In the genomic region with DNA sequence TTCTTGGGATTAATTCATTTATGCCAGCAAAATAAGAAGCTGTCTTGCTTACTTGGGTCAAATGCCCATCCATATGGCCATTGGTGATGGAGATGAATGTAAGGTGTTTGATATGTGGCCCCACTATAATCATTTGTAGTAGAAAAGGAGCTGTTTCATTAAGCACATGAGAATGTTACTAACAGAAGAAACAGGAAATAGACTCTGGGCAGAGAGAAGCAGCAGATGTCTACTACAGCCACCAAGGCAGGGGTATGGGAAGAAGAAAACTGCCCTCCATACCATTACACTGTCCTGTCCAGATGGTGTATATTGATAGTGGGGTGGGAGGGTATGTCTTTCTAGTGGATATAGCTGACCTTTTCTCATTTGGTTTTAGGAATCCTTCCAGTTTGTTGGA, we compare ENCODE assay signal across 19 cellular contexts.
A peak's percentile ranks its signal among the peaks of the same experiment; 100 is the strongest.
DNase-seq lines count a peak whose midpoint lies in the region; ATAC-seq and TF ChIP-seq lines count a peak whose summit lies in the region.
"Had no signal": no experiment of that assay in that cellular context is flagged by ENCODE, and none has a peak within 500 bp of the region (broad histone marks: within the 10 kb centered on the region; RNA-seq: fewer than 3 reads in every experiment).

No MANE protein-coding gene starts in this region.

- no peaks in the 10 kb centered on the region for H3K9me2 ChIP-seq in neural cell (ENCODE audit: insufficient read depth, low read length)

- H3K36me3 ChIP-seq in DND-41 (ENCODE audit: insufficient read depth, low read length), result no peaks in the 10 kb centered on the region
- no peaks in the 10 kb centered on the region for H3K36me3 ChIP-seq in neural cell (ENCODE audit: insufficient read depth, low read length)

- H3K4me3 ChIP-seq in DND-41 (ENCODE audit: low read depth in 1 of 2, low read length in 2 of 2), result no peak overlapping the region
- no peak overlapping the region for H3K4me3 ChIP-seq in neural cell (ENCODE audit: low read length)
- H3K4me3 ChIP-seq: A549 had no signal

- H3K27me3 ChIP-seq in DND-41 (ENCODE audit: insufficient read depth, low read length, poor library complexity), result no peaks in the 10 kb centered on the region
- H3K27me3 ChIP-seq in neural cell (ENCODE audit: insufficient read depth, low read depth, low read length), result no peaks in the 10 kb centered on the region

- ATAC-seq in DND-41 (ENCODE audit: insufficient read depth, low read depth) (peak; percentile 75), HG03045 (IDR thresholded peaks at IDR 0.05; ENCODE audit: unreplicated experiment) (no peak)
- ATAC-seq: A549 had no signal

- H3K4me1 ChIP-seq in DND-41 (ENCODE audit: insufficient read depth, low read length), result peaks cover 27% of the 10 kb centered on the region
- H3K4me1 ChIP-seq: A549 had no signal

- TF ChIP-seq RAD21 in neural cell (conservative IDR thresholded peaks at IDR 0.05), result no peak

- H3K4me2 ChIP-seq in DND-41 (ENCODE audit: insufficient read depth, low read length) (peak overlapping the region; percentile 33; the same call in 1 of the 2 replicates), neural cell (ENCODE audit: low read length) (no peak overlapping the region)
- H3K4me2 ChIP-seq: A549 had no signal

- no peak for TF ChIP-seq CTCF in DND-41 (IDR thresholded peaks at IDR 0.05; ENCODE audit: borderline replicate concordance, extremely low read depth, low read length, poor library complexity, severe bottlenecking)
- TF ChIP-seq CTCF in neural cell (IDR thresholded peaks at IDR 0.05; ENCODE audit: poor library complexity, severe bottlenecking), result no peak

- H3K27ac ChIP-seq in DND-41 (ENCODE audit: low read length) (peak overlapping the region; percentile 84), neural cell (ENCODE audit: low read length) (peak overlapping the region; percentile 92)
- H3K27ac ChIP-seq: 22Rv1, A549, C4-2B had no signal

- H3K79me2 ChIP-seq in DND-41 (ENCODE audit: insufficient read depth, low read length) (no peaks in the 10 kb centered on the region), neural cell (replicated peaks; ENCODE audit: insufficient read depth, low read length) (no peaks in the 10 kb centered on the region)

- H2AFZ ChIP-seq in DND-41 (ENCODE audit: low read depth, low read length) (peak overlapping the region; percentile 65), neural cell (ENCODE audit: low read depth, low read length) (no peak overlapping the region)

- H3K9me3 ChIP-seq in DND-41 (ENCODE audit: insufficient read depth, low read length, severe bottlenecking) (no peaks in the 10 kb centered on the region), neural cell (ENCODE audit: low read length) (no peaks in the 10 kb centered on the region)
- H3K9me3 ChIP-seq: A549 had no signal

- peaks cover 4% of the 10 kb centered on the region for H3F3A ChIP-seq in neural cell (ENCODE audit: insufficient read depth, low read length, poor library complexity, severe bottlenecking)

- H4K20me1 ChIP-seq in DND-41 (ENCODE audit: insufficient read depth, low read length) (no peaks in the 10 kb centered on the region), neural cell (ENCODE audit: insufficient read depth) (no peaks in the 10 kb centered on the region)

- TF ChIP-seq EP300 in neural cell (conservative IDR thresholded peaks at IDR 0.05; ENCODE audit: poor library complexity, severe bottlenecking), result no peak

- peak overlapping the region; percentile 27 for H3K9ac ChIP-seq in DND-41 (ENCODE audit: low read depth, low read length)
- H3K9ac ChIP-seq in neural cell (ENCODE audit: low read length), result peak overlapping the region; percentile 56

- peak; percentile 39 for DNase-seq in DMS 273 (lab: John Stamatoyannopoulos, UW; ENCODE audit: unreplicated experiment)
- DNase-seq in DMS 273 treated with DMSO at 0.1 percent for 48 hours (lab: John Stamatoyannopoulos, UW), result no peak
- DNase-seq in DND-41, result no peak
- peak; percentile 19 for DNase-seq in NAMALWA (ENCODE audit: low spot score)
- DNase-seq in hippocampal formation (lab: John Stamatoyannopoulos, UW), result no peak
- DNase-seq in NCI-H2196 (lab: John Stamatoyannopoulos, UW; ENCODE audit: unreplicated experiment), result no peak
- DNase-seq: AML-193; CD4-positive, alpha-beta memory T cell; CD8-positive, alpha-beta memory T cell; COR-L47; DMS153; DMS53; DMS79; GF-D8 had no signal

TF ChIP-seq in neural cell, 6 proteins besides CTCF, POLR2A, EP300 and RAD21:
- TF ChIP-seq, protein P1, sequence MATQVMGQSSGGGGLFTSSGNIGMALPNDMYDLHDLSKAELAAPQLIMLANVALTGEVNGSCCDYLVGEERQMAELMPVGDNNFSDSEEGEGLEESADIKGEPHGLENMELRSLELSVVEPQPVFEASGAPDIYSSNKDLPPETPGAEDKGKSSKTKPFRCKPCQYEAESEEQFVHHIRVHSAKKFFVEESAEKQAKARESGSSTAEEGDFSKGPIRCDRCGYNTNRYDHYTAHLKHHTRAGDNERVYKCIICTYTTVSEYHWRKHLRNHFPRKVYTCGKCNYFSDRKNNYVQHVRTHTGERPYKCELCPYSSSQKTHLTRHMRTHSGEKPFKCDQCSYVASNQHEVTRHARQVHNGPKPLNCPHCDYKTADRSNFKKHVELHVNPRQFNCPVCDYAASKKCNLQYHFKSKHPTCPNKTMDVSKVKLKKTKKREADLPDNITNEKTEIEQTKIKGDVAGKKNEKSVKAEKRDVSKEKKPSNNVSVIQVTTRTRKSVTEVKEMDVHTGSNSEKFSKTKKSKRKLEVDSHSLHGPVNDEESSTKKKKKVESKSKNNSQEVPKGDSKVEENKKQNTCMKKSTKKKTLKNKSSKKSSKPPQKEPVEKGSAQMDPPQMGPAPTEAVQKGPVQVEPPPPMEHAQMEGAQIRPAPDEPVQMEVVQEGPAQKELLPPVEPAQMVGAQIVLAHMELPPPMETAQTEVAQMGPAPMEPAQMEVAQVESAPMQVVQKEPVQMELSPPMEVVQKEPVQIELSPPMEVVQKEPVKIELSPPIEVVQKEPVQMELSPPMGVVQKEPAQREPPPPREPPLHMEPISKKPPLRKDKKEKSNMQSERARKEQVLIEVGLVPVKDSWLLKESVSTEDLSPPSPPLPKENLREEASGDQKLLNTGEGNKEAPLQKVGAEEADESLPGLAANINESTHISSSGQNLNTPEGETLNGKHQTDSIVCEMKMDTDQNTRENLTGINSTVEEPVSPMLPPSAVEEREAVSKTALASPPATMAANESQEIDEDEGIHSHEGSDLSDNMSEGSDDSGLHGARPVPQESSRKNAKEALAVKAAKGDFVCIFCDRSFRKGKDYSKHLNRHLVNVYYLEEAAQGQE (IDR thresholded peaks at IDR 0.05; ENCODE audit: borderline replicate concordance), result no peak
- no peak for TF ChIP-seq MXI1 (conservative IDR thresholded peaks at IDR 0.05; ENCODE audit: poor library complexity, severe bottlenecking)
- no peak for TF ChIP-seq SMC3 (conservative IDR thresholded peaks at IDR 0.05; ENCODE audit: poor library complexity)

Comparison
In these comparisons a context has a peak if more than half of its experiments do, and no peak if none do; other contexts are left out.
1. DNase-seq: peak in DMS 273 (single experiment) and NAMALWA (single experiment); none in DMS 273 treated with DMSO at 0.1 percent for 48 hours (single experiment), DND-41 (single experiment), hippocampal formation (0 of 2) and NCI-H2196 (single experiment).